ENCODE assay signal across 1 cellular context in genomic region chr20:61682114-61682997, GRCh38.
TF ChIP-seq lines count a peak whose summit lies in the region.

No MANE protein-coding gene starts in this region.

TF ChIP-seq in HepG2, 621 proteins besides CTCF, POLR2A, EP300 and RAD21 (continued from another document):
- TF ChIP-seq MNT (IDR thresholded peaks at IDR 0.05) (no peak), PHB2 (IDR thresholded peaks at IDR 0.05; ENCODE audit: partially characterized antibody) (peak; percentile 88), CBX5 (CRISPR knock-in tag; IDR thresholded peaks at IDR 0.05; ENCODE audit: borderline replicate concordance) (no peak), SMAD3 (CRISPR knock-in tag; IDR thresholded peaks at IDR 0.05) (no peak)
